ENCODE assay signal across 1 cellular context in genomic region chr6:3748208-3748701, GRCh38.
A peak's percentile ranks its signal among the peaks of the same experiment; 100 is the strongest.
TF ChIP-seq lines count a peak whose summit lies in the region.

No MANE protein-coding gene starts in this region.

TF ChIP-seq in HepG2, 621 proteins besides CTCF, POLR2A, EP300 and RAD21 (continued from another document and continues in another):
- TF ChIP-seq U2AF2 (IDR thresholded peaks at IDR 0.05; ENCODE audit: low read depth, low read length) (no peak), ZBTB26 (CRISPR knock-in tag; IDR thresholded peaks at IDR 0.05; ENCODE audit: borderline replicate concordance) (peak; percentile 57), FIP1L1 (IDR thresholded peaks at IDR 0.05; ENCODE audit: borderline replicate concordance, insufficient read depth, low read depth, low read length) (no peak), ESRRA (CRISPR knock-in tag; IDR thresholded peaks at IDR 0.05; ENCODE audit: low read depth) (peak; percentile 61; the same call in 1 of the 2 replicates), ARNT (IDR thresholded peaks at IDR 0.05) (no peak), PLSCR1 (CRISPR knock-in tag; IDR thresholded peaks at IDR 0.05; ENCODE audit: borderline replicate concordance) (no peak), FOXK2 (IDR thresholded peaks at IDR 0.05) (no peak), ZBTB42 (CRISPR knock-in tag; IDR thresholded peaks at IDR 0.05) (0 out of 2 replicates have a peak, but pooled peaks have one; percentile 55), KAT8 (CRISPR knock-in tag; IDR thresholded peaks at IDR 0.05) (no peak), ZNF605 (CRISPR knock-in tag; IDR thresholded peaks at IDR 0.05) (no peak), ZNF557 (CRISPR knock-in tag; IDR thresholded peaks at IDR 0.05) (no peak), SNRNP70 (IDR thresholded peaks at IDR 0.05; ENCODE audit: low read depth, low read length) (no peak), DNMT1 (CRISPR knock-in tag; IDR thresholded peaks at IDR 0.05) (no peak), NCOA1 (CRISPR knock-in tag; IDR thresholded peaks at IDR 0.05) (no peak), RBAK (CRISPR knock-in tag; IDR thresholded peaks at IDR 0.05) (no peak), MLLT10 (CRISPR knock-in tag; IDR thresholded peaks at IDR 0.05) (no peak), SIX1 (CRISPR knock-in tag; IDR thresholded peaks at IDR 0.05; ENCODE audit: borderline replicate concordance) (no peak), SNAPC2 (CRISPR knock-in tag; IDR thresholded peaks at IDR 0.05) (no peak), MXD3 (CRISPR knock-in tag; IDR thresholded peaks at IDR 0.05) (no peak), ARID2 (CRISPR knock-in tag; IDR thresholded peaks at IDR 0.05; ENCODE audit: borderline replicate concordance) (no peak), ZNF7 (CRISPR knock-in tag; IDR thresholded peaks at IDR 0.05) (no peak), U2AF1 (optimal IDR thresholded peaks at IDR 0.05; ENCODE audit: low read depth, low read length) (peak; percentile 75), CREM (IDR thresholded peaks at IDR 0.05) (no peak), CREM (CRISPR knock-in tag; IDR thresholded peaks at IDR 0.05) (no peak), MEIS2 (CRISPR knock-in tag; IDR thresholded peaks at IDR 0.05) (peak; percentile 84), ZNF879 (CRISPR knock-in tag; IDR thresholded peaks at IDR 0.05) (no peak), ZNF460 (CRISPR knock-in tag; IDR thresholded peaks at IDR 0.05; ENCODE audit: borderline replicate concordance) (no peak), ZNF280D (CRISPR knock-in tag; IDR thresholded peaks at IDR 0.05) (0 out of 2 replicates have a peak, but pooled peaks have one; percentile 37), ZBTB49 (CRISPR knock-in tag; IDR thresholded peaks at IDR 0.05; ENCODE audit: borderline replicate concordance) (no peak), ZNF414 (CRISPR knock-in tag; IDR thresholded peaks at IDR 0.05) (no peak), PCBP2 (optimal IDR thresholded peaks at IDR 0.05; ENCODE audit: low read depth, low read length, poor library complexity, severe bottlenecking) (no peak), GPN1 (CRISPR knock-in tag; IDR thresholded peaks at IDR 0.05; ENCODE audit: borderline replicate concordance) (no peak), ATRX (CRISPR knock-in tag; IDR thresholded peaks at IDR 0.05; ENCODE audit: borderline replicate concordance) (no peak), ZXDC (CRISPR knock-in tag; IDR thresholded peaks at IDR 0.05) (no peak), ZNF512B (CRISPR knock-in tag; IDR thresholded peaks at IDR 0.05; ENCODE audit: borderline replicate concordance) (no peak), MBNL3 (CRISPR knock-in tag; conservative IDR thresholded peaks at IDR 0.05) (no peak), ZNF772 (CRISPR knock-in tag; IDR thresholded peaks at IDR 0.05) (peak; percentile 51; the same call in 1 of the 2 replicates), ZNF549 (CRISPR knock-in tag; IDR thresholded peaks at IDR 0.05) (no peak), IKZF1 (IDR thresholded peaks at IDR 0.05) (no peak), PHB2 (IDR thresholded peaks at IDR 0.05; ENCODE audit: partially characterized antibody) (no peak), CBX5 (CRISPR knock-in tag; IDR thresholded peaks at IDR 0.05; ENCODE audit: borderline replicate concordance) (peak; percentile 69; the same call in 1 of the 2 replicates), ARNT2 (CRISPR knock-in tag; IDR thresholded peaks at IDR 0.05; ENCODE audit: low read depth) (no peak), ZNF383 (CRISPR knock-in tag; IDR thresholded peaks at IDR 0.05; ENCODE audit: borderline replicate concordance) (no peak), TCF7L2 (IDR thresholded peaks at IDR 0.05; ENCODE audit: low read depth, low read length) (no peak), DDIT3 (CRISPR knock-in tag; IDR thresholded peaks at IDR 0.05) (no peak), ZNF543 (CRISPR knock-in tag; IDR thresholded peaks at IDR 0.05) (no peak), MNT (IDR thresholded peaks at IDR 0.05) (0 out of 2 replicates have a peak, but pooled peaks have one; percentile 12), SAP130 (CRISPR knock-in tag; IDR thresholded peaks at IDR 0.05; ENCODE audit: low read depth) (peak; percentile 96), MAFF (IDR thresholded peaks at IDR 0.05; ENCODE audit: low read depth, low read length) (no peak; the same call in 1 of the 2 replicates), CHD2 (IDR thresholded peaks at IDR 0.05; ENCODE audit: low read depth, low read length) (no peak; the same call in 1 of the 2 replicates), ZNF788 (CRISPR knock-in tag; IDR thresholded peaks at IDR 0.05; ENCODE audit: borderline replicate concordance) (peak; percentile 63; the same call in 1 of the 2 replicates), FOXP1 (IDR thresholded peaks at IDR 0.05) (no peak), FOXP1 (CRISPR knock-in tag; IDR thresholded peaks at IDR 0.05) (no peak), POLR2AphosphoS5 (IDR thresholded peaks at IDR 0.05; ENCODE audit: low read depth, low read length) (no peak), SUZ12 (IDR thresholded peaks at IDR 0.05; ENCODE audit: low read depth, low read length) (no peak), MAF1 (CRISPR knock-in tag; IDR thresholded peaks at IDR 0.05; ENCODE audit: borderline replicate concordance) (no peak), ZBTB8A (CRISPR knock-in tag; IDR thresholded peaks at IDR 0.05; ENCODE audit: borderline replicate concordance, low read depth) (no peak), PAF1 (CRISPR knock-in tag; IDR thresholded peaks at IDR 0.05) (0 out of 2 replicates have a peak, but pooled peaks have one; percentile 3), MTA3 (CRISPR knock-in tag; IDR thresholded peaks at IDR 0.05) (no peak)
